In genomic region chr9:98034593-98035546, GRCh38 we compare ENCODE assay signal across 7 cellular contexts.
A peak's percentile ranks its signal among the peaks of the same experiment; 100 is the strongest.
DNase-seq lines count a peak whose midpoint lies in the region; ATAC-seq and TF ChIP-seq lines count a peak whose summit lies in the region.

No MANE protein-coding gene starts in this region.

- peak; percentile 39 for ATAC-seq in HG02870 (IDR thresholded peaks at IDR 0.05; ENCODE audit: unreplicated experiment)
- ATAC-seq in memory B cell (ENCODE audit: low read depth), result peak; percentile 81

- no peaks in the 10 kb centered on the region for H3K9me3 Mint-ChIP-seq in memory B cell

- TF ChIP-seq CTCF in GM12872 (IDR thresholded peaks at IDR 0.05; ENCODE audit: insufficient read depth, low read depth, low read length), result peak; percentile 90

- H3K27me3 Mint-ChIP-seq in memory B cell, result no peaks in the 10 kb centered on the region

- H3K4me1 Mint-ChIP-seq in memory B cell, result peaks cover 27% of the 10 kb centered on the region

- no peaks in the 10 kb centered on the region for H3K36me3 Mint-ChIP-seq in memory B cell

- H3K27ac Mint-ChIP-seq in memory B cell, result peak overlapping the region; percentile 89

- peak; percentile 58 for DNase-seq in NCI-H510A treated with DMSO at 0.1 percent for 48 hours (lab: John Stamatoyannopoulos, UW)
- peak; percentile 92 to 93 for DNase-seq in activated CD4-positive, alpha-beta T cell treated with anti-CD3 and anti-CD28 coated beads, Interleukin-2, amount 50 U/mL, for 4 hours
- peak; percentile 94 for DNase-seq in effector CD4-positive, alpha-beta T cell
- peak; percentile 88 to 93 for DNase-seq in memory B cell (ENCODE audit: low spot score in 2 of 2)
- DNase-seq in stimulated activated CD8-positive, alpha-beta memory T cell treated with anti-CD3 and anti-CD28 coated beads, Interleukin-15, amount 100 ng/mL, for 4 hours (ENCODE audit: low read depth in 2 of 2), result peak; percentile 58 to 82

- peak overlapping the region; percentile 79 for H3K4me3 Mint-ChIP-seq in memory B cell

Comparison
In these comparisons a context has a peak if more than half of its experiments do, and no peak if none do; other contexts are left out.
1. Peak in every context shown above with its lines: DNase-seq and ATAC-seq.